In genomic region chr10:133414401-133414800, GRCh38 we compare ENCODE assay signal across 10 cellular contexts. TPM values are rescaled to one million over a fixed set of nuclear protein-coding genes. Genes with fewer than 3 reads are reported as not detected.
"Had no signal": no experiment of that assay in that cellular context is flagged by ENCODE, and none has a peak within 500 bp of the region (broad histone marks: within the 10 kb centered on the region; RNA-seq: fewer than 3 reads in every experiment).

No MANE protein-coding gene starts in this region.

RNA-seq across cellular contexts. Expression of gene SPRN, which starts 10.0 kb away (rescaled TPM):
- total RNA-seq: left cardiac atrium; left colon; left ventricle myocardium inferior; left ventricle myocardium superior; liver; lower lobe of right lung; mesenteric fat pad; mucosa of gallbladder; naive thymus-derived CD4-positive, alpha-beta T cell had no signal

RNA-seq across cellular contexts. Expression of gene SCART1, which starts 39.3 kb away (rescaled TPM):
- total RNA-seq: kidney epithelial cell had no signal
